10 cellular contexts compared by ENCODE assay signal in the genomic region with DNA sequence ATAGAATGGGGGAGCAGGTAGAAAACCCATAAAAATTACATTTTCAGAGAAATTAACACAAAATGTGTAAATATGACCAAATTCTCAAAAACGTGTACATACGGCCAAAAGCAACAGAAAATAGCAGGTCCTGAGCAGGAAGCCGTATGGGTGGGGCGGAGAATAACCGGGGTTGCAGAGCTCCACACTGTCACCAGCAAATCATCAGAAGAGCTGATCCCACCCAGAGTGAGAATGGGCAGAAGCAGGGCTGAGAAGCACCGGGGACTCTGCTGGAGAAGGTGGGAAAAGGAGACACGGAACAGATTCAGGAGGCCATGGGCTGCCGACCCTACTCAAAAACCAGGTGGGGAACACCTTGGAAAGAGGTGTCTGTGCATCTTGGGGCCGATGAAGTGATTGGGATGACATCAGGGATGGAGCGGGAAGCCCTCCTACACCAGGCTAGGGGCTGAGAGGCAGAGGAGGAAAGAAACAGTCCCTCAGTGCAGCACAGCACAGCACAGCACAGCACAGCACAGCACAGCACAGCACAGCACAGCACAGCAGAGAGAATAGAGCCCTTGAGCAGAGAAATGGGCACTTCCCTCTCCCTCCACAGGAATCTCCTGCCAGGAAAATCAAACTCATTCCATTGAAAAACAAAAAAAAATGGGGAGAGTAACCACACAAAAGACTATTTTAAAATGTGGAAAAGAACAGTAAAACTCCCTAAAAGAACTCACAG. TPM values are rescaled to one million over a fixed set of nuclear protein-coding genes. Genes with fewer than 3 reads are reported as not detected.
DNase-seq lines count a peak whose midpoint lies in the region; ATAC-seq and TF ChIP-seq lines count a peak whose summit lies in the region.
"Had no signal": no experiment of that assay in that cellular context is flagged by ENCODE, and none has a peak within 500 bp of the region (broad histone marks: within the 10 kb centered on the region; RNA-seq: fewer than 3 reads in every experiment).

No MANE protein-coding gene starts in this region.

- DNase-seq in left cardiac atrium (peak; percentile 43), upper lobe of right lung (no peak), MV-4-11 (lab: John Stamatoyannopoulos, UW) (no peak), AML-193 (lab: John Stamatoyannopoulos, UW) (no peak)
- DNase-seq in activated CD4-positive, alpha-beta T cell treated with anti-CD3 and anti-CD28 coated beads, Interleukin-2, amount 50 U/mL, for 1 hour: no peak
- DNase-seq: cortex of kidney, NCI-H1417 had no signal

- peaks cover 29% of the 10 kb centered on the region for H3K4me1 ChIP-seq in upper lobe of right lung

- no peak overlapping the region for H3K27ac ChIP-seq in upper lobe of right lung

- H3K9me3 ChIP-seq in upper lobe of right lung: no peaks in the 10 kb centered on the region

- peak; percentile 51 for ATAC-seq in GM19467 (IDR thresholded peaks at IDR 0.05; ENCODE audit: unreplicated experiment)
- peak; percentile 47 for ATAC-seq in HG03432 (IDR thresholded peaks at IDR 0.05; ENCODE audit: unreplicated experiment)
- ATAC-seq in left cardiac atrium: peak; percentile 44 to 84
- ATAC-seq in upper lobe of right lung: peak; percentile 52
- ATAC-seq in GM18861 (IDR thresholded peaks at IDR 0.05; ENCODE audit: unreplicated experiment): no peak

- H3K4me3 ChIP-seq in upper lobe of right lung: no peak overlapping the region

- intact Hi-C loops in left cardiac atrium (cut with DNase I): no loop called here
- intact Hi-C loops in upper lobe of right lung (cut with DNase I): no loop called here

- TF ChIP-seq CTCF in upper lobe of right lung (IDR thresholded peaks at IDR 0.05): no peak

- no peaks in the 10 kb centered on the region for H3K36me3 ChIP-seq in upper lobe of right lung

- H3K27me3 ChIP-seq in upper lobe of right lung: no peaks in the 10 kb centered on the region

RNA-seq across cellular contexts. Expression of a gene that starts 22.3 kb away (rescaled TPM):
- 10 to 100 TPM; 46.4 to 53.0 TPM for total RNA-seq in left cardiac atrium
- total RNA-seq in upper lobe of right lung: 89.1 TPM

RNA-seq across cellular contexts. Expression of a gene that starts 47.4 kb away (rescaled TPM):
- total RNA-seq in left cardiac atrium (not detected), upper lobe of right lung (not detected)
